ENCODE assay signal across 1 cellular context in the genomic region with DNA sequence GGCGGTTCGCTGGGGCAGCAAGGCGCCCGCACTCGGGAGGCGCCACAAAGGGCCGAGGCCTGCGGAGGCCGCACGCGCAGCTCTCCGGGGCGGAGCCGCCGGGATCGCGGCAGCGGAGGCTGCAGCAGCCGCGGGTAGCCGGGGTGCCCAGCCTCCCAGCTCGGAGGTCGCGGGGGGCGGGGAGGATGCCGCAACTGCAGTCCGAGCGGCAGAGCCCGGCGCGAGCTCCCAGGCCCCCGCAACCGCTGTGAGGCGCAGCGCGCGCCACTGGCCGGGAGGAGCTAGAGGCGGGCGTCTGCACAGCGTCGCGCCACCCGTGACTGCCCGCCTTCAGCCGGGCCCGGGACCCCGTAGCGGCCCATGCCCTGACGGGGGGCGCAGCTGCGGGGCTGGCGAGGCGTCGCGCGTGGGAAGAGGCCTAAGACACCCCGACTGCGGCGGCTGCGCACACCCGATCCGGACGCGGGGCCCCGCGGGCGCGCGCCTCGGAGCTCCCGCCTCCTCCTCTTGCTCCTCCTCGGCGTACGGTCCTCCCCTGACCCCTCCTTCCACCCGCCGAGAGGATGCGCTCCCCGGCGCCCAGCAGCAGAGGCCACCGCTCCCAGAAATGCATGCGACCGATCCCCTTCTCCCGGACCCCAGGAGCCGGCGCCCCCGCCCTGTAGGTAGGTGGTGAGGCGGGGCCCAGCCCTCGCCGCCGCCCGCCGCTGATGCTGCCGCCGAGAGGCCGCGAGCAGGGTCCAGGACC.
TF ChIP-seq lines count a peak whose summit lies in the region.

A gene with protein sequence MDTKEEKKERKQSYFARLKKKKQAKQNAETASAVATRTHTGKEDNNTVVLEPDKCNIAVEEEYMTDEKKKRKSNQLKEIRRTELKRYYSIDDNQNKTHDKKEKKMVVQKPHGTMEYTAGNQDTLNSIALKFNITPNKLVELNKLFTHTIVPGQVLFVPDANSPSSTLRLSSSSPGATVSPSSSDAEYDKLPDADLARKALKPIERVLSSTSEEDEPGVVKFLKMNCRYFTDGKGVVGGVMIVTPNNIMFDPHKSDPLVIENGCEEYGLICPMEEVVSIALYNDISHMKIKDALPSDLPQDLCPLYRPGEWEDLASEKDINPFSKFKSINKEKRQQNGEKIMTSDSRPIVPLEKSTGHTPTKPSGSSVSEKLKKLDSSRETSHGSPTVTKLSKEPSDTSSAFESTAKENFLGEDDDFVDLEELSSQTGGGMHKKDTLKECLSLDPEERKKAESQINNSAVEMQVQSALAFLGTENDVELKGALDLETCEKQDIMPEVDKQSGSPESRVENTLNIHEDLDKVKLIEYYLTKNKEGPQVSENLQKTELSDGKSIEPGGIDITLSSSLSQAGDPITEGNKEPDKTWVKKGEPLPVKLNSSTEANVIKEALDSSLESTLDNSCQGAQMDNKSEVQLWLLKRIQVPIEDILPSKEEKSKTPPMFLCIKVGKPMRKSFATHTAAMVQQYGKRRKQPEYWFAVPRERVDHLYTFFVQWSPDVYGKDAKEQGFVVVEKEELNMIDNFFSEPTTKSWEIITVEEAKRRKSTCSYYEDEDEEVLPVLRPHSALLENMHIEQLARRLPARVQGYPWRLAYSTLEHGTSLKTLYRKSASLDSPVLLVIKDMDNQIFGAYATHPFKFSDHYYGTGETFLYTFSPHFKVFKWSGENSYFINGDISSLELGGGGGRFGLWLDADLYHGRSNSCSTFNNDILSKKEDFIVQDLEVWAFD (plus strand): TSS at position 558 of the 748 bp plus-strand sequence. CDS start 24,395 bp downstream, outside the sequence.

TF ChIP-seq in HEK293, 187 proteins besides CTCF, POLR2A, EP300 and RAD21 (continued from another document and continues in another):
- TF ChIP-seq, protein P1, sequence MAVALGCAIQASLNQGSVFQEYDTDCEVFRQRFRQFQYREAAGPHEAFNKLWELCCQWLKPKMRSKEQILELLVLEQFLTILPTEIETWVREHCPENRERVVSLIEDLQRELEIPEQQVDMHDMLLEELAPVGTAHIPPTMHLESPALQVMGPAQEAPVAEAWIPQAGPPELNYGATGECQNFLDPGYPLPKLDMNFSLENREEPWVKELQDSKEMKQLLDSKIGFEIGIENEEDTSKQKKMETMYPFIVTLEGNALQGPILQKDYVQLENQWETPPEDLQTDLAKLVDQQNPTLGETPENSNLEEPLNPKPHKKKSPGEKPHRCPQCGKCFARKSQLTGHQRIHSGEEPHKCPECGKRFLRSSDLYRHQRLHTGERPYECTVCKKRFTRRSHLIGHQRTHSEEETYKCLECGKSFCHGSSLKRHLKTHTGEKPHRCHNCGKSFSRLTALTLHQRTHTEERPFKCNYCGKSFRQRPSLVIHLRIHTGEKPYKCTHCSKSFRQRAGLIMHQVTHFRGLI (tag by site-specific recombination; IDR thresholded peaks at IDR 0.05) = no peak; the same call in 1 of the 2 replicates
- TF ChIP-seq SCRT2 (tag by site-specific recombination; IDR thresholded peaks at IDR 0.05) = no peak
- TF ChIP-seq, protein P2, sequence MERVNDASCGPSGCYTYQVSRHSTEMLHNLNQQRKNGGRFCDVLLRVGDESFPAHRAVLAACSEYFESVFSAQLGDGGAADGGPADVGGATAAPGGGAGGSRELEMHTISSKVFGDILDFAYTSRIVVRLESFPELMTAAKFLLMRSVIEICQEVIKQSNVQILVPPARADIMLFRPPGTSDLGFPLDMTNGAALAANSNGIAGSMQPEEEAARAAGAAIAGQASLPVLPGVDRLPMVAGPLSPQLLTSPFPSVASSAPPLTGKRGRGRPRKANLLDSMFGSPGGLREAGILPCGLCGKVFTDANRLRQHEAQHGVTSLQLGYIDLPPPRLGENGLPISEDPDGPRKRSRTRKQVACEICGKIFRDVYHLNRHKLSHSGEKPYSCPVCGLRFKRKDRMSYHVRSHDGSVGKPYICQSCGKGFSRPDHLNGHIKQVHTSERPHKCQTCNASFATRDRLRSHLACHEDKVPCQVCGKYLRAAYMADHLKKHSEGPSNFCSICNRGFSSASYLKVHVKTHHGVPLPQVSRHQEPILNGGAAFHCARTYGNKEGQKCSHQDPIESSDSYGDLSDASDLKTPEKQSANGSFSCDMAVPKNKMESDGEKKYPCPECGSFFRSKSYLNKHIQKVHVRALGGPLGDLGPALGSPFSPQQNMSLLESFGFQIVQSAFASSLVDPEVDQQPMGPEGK (tag by site-specific recombination; IDR thresholded peaks at IDR 0.05) = no peak
- peak; percentile 87 for TF ChIP-seq ZFHX2 (tag by site-specific recombination; conservative IDR thresholded peaks at IDR 0.05)
- TF ChIP-seq, protein P3, sequence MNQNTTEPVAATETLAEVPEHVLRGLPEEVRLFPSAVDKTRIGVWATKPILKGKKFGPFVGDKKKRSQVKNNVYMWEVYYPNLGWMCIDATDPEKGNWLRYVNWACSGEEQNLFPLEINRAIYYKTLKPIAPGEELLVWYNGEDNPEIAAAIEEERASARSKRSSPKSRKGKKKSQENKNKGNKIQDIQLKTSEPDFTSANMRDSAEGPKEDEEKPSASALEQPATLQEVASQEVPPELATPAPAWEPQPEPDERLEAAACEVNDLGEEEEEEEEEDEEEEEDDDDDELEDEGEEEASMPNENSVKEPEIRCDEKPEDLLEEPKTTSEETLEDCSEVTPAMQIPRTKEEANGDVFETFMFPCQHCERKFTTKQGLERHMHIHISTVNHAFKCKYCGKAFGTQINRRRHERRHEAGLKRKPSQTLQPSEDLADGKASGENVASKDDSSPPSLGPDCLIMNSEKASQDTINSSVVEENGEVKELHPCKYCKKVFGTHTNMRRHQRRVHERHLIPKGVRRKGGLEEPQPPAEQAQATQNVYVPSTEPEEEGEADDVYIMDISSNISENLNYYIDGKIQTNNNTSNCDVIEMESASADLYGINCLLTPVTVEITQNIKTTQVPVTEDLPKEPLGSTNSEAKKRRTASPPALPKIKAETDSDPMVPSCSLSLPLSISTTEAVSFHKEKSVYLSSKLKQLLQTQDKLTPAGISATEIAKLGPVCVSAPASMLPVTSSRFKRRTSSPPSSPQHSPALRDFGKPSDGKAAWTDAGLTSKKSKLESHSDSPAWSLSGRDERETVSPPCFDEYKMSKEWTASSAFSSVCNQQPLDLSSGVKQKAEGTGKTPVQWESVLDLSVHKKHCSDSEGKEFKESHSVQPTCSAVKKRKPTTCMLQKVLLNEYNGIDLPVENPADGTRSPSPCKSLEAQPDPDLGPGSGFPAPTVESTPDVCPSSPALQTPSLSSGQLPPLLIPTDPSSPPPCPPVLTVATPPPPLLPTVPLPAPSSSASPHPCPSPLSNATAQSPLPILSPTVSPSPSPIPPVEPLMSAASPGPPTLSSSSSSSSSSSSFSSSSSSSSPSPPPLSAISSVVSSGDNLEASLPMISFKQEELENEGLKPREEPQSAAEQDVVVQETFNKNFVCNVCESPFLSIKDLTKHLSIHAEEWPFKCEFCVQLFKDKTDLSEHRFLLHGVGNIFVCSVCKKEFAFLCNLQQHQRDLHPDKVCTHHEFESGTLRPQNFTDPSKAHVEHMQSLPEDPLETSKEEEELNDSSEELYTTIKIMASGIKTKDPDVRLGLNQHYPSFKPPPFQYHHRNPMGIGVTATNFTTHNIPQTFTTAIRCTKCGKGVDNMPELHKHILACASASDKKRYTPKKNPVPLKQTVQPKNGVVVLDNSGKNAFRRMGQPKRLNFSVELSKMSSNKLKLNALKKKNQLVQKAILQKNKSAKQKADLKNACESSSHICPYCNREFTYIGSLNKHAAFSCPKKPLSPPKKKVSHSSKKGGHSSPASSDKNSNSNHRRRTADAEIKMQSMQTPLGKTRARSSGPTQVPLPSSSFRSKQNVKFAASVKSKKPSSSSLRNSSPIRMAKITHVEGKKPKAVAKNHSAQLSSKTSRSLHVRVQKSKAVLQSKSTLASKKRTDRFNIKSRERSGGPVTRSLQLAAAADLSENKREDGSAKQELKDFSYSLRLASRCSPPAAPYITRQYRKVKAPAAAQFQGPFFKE (tag by site-specific recombination; IDR thresholded peaks at IDR 0.05; ENCODE audit: borderline replicate concordance) = no peak
- TF ChIP-seq ZBTB20 (tag by site-specific recombination; IDR thresholded peaks at IDR 0.05) = peak; percentile 34; the same call in 1 of the 2 replicates
- TF ChIP-seq, protein P4, sequence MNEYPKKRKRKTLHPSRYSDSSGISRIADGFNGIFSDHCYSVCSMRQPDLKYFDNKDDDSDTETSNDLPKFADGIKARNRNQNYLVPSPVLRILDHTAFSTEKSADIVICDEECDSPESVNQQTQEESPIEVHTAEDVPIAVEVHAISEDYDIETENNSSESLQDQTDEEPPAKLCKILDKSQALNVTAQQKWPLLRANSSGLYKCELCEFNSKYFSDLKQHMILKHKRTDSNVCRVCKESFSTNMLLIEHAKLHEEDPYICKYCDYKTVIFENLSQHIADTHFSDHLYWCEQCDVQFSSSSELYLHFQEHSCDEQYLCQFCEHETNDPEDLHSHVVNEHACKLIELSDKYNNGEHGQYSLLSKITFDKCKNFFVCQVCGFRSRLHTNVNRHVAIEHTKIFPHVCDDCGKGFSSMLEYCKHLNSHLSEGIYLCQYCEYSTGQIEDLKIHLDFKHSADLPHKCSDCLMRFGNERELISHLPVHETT (tag by site-specific recombination; IDR thresholded peaks at IDR 0.05) = no peak
- TF ChIP-seq, protein P5, sequence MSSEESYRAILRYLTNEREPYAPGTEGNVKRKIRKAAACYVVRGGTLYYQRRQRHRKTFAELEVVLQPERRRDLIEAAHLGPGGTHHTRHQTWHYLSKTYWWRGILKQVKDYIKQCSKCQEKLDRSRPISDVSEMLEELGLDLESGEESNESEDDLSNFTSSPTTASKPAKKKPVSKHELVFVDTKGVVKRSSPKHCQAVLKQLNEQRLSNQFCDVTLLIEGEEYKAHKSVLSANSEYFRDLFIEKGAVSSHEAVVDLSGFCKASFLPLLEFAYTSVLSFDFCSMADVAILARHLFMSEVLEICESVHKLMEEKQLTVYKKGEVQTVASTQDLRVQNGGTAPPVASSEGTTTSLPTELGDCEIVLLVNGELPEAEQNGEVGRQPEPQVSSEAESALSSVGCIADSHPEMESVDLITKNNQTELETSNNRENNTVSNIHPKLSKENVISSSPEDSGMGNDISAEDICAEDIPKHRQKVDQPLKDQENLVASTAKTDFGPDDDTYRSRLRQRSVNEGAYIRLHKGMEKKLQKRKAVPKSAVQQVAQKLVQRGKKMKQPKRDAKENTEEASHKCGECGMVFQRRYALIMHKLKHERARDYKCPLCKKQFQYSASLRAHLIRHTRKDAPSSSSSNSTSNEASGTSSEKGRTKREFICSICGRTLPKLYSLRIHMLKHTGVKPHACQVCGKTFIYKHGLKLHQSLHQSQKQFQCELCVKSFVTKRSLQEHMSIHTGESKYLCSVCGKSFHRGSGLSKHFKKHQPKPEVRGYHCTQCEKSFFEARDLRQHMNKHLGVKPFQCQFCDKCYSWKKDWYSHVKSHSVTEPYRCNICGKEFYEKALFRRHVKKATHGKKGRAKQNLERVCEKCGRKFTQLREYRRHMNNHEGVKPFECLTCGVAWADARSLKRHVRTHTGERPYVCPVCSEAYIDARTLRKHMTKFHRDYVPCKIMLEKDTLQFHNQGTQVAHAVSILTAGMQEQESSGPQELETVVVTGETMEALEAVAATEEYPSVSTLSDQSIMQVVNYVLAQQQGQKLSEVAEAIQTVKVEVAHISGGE (tag by site-specific recombination; conservative IDR thresholded peaks at IDR 0.05; ENCODE audit: low read depth) = no peak
- TF ChIP-seq, protein P6, sequence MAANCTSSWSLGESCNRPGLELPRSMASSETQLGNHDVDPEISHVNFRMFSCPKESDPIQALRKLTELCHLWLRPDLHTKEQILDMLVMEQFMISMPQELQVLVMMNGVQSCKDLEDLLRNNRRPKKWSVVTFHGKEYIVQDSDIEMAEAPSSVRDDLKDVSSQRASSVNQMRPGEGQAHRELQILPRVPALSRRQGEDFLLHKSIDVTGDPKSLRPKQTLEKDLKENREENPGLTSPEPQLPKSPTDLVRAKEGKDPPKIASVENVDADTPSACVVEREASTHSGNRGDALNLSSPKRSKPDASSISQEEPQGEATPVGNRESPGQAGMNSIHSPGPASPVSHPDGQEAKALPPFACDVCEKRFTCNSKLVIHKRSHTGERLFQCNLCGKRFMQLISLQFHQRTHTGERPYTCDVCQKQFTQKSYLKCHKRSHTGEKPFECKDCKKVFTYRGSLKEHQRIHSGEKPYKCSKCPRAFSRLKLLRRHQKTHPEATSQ (tag by site-specific recombination; IDR thresholded peaks at IDR 0.05) = peak; percentile 79; the same call in 1 of the 2 replicates
- no peak for TF ChIP-seq KLF9 (tag by site-specific recombination; IDR thresholded peaks at IDR 0.05; ENCODE audit: low read depth)
- TF ChIP-seq ZFP69B (tag by site-specific recombination; IDR thresholded peaks at IDR 0.05) = no peak
- TF ChIP-seq SETDB1 (IDR thresholded peaks at IDR 0.05; ENCODE audit: insufficient read length, low read length) = no peak
- TF ChIP-seq ZNF394 (tag by site-specific recombination; IDR thresholded peaks at IDR 0.05; ENCODE audit: borderline replicate concordance) = no peak; the same call in 1 of the 2 replicates
- TF ChIP-seq, protein P7, sequence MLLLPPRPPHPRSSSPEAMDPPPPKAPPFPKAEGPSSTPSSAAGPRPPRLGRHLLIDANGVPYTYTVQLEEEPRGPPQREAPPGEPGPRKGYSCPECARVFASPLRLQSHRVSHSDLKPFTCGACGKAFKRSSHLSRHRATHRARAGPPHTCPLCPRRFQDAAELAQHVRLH (tag by site-specific recombination; IDR thresholded peaks at IDR 0.05) = no peak
- no peak for TF ChIP-seq ZNF239 (tag by site-specific recombination; IDR thresholded peaks at IDR 0.05)
- no peak for TF ChIP-seq ZNF747 (tag by site-specific recombination; IDR thresholded peaks at IDR 0.05)
- no peak; the same call in none of the 2 replicates for TF ChIP-seq ZNF660 (tag by site-specific recombination; IDR thresholded peaks at IDR 0.05)
- no peak; the same call in 1 of the 2 replicates for TF ChIP-seq ZBTB7A (tag by site-specific recombination; IDR thresholded peaks at IDR 0.05; ENCODE audit: low read depth)
- TF ChIP-seq, protein P8, sequence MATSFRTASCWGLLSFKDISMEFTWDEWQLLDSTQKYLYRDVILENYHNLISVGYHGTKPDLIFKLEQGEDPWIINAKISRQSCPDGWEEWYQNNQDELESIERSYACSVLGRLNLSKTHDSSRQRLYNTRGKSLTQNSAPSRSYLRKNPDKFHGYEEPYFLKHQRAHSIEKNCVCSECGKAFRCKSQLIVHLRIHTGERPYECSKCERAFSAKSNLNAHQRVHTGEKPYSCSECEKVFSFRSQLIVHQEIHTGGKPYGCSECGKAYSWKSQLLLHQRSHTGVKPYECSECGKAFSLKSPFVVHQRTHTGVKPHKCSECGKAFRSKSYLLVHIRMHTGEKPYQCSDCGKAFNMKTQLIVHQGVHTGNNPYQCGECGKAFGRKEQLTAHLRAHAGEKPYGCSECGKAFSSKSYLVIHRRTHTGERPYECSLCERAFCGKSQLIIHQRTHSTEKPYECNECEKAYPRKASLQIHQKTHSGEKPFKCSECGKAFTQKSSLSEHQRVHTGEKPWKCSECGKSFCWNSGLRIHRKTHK (tag by site-specific recombination; IDR thresholded peaks at IDR 0.05) = no peak
- no peak for TF ChIP-seq BCL11A (tag by site-specific recombination; IDR thresholded peaks at IDR 0.05; ENCODE audit: low read depth)
- TF ChIP-seq ZNF354C (tag by site-specific recombination; IDR thresholded peaks at IDR 0.05; ENCODE audit: borderline replicate concordance, low read depth) = no peak
- TF ChIP-seq ZNF658 (tag by site-specific recombination; IDR thresholded peaks at IDR 0.05) = no peak
- TF ChIP-seq ZNF791 (tag by site-specific recombination; IDR thresholded peaks at IDR 0.05) = no peak
- peak; percentile 85; the same call in 1 of the 2 replicates for TF ChIP-seq KLF8 (tag by site-specific recombination; IDR thresholded peaks at IDR 0.05)
